Comparison of ENCODE assay signal across 3 cellular contexts in genomic region chr3:101638262-101638745, GRCh38.
TF ChIP-seq lines count a peak whose summit lies in the region.

No MANE protein-coding gene starts in this region.

TF ChIP-seq in IMR-90, 13 proteins besides CTCF, POLR2A, EP300 and RAD21:
- TF ChIP-seq FOS (IDR thresholded peaks at IDR 0.05; ENCODE audit: low read depth, low read length) (no peak), SMC3 (IDR thresholded peaks at IDR 0.05; ENCODE audit: low read depth, low read length) (no peak), ELK1 (IDR thresholded peaks at IDR 0.05; ENCODE audit: borderline replicate concordance, low read depth, low read length) (no peak), USF2 (IDR thresholded peaks at IDR 0.05; ENCODE audit: low read depth, low read length) (no peak), BHLHE40 (IDR thresholded peaks at IDR 0.05; ENCODE audit: low read depth, low read length) (no peak), CEBPB (IDR thresholded peaks at IDR 0.05; ENCODE audit: low read depth, low read length) (no peak), CHD1 (IDR thresholded peaks at IDR 0.05; ENCODE audit: low read depth, low read length) (no peak), MXI1 (IDR thresholded peaks at IDR 0.05; ENCODE audit: borderline replicate concordance, low read depth, low read length) (no peak), RFX5 (IDR thresholded peaks at IDR 0.05; ENCODE audit: low read depth, low read length) (no peak), NFE2L2 (IDR thresholded peaks at IDR 0.05; ENCODE audit: low read depth, low read length) (no peak), MAFK (IDR thresholded peaks at IDR 0.05; ENCODE audit: low read depth, low read length) (no peak), RCOR1 (IDR thresholded peaks at IDR 0.05; ENCODE audit: insufficient replicate concordance, low read length) (no peak), MAZ (IDR thresholded peaks at IDR 0.05; ENCODE audit: borderline replicate concordance, low read depth, low read length) (no peak)

TF ChIP-seq in WTC11, 78 proteins besides CTCF, POLR2A, EP300 and RAD21:
- TF ChIP-seq ELF4 (CRISPR knock-in tag; IDR thresholded peaks at IDR 0.05; ENCODE audit: low read depth) = no peak
- no peak for TF ChIP-seq ATF3 (CRISPR knock-in tag; conservative IDR thresholded peaks at IDR 0.05)
- TF ChIP-seq NR3C1 (CRISPR knock-in tag; conservative IDR thresholded peaks at IDR 0.05; ENCODE audit: low read depth) = no peak
- no peak for TF ChIP-seq ZNF232 (CRISPR knock-in tag; IDR thresholded peaks at IDR 0.05)
- no peak for TF ChIP-seq GRHL2 (CRISPR knock-in tag; IDR thresholded peaks at IDR 0.05; ENCODE audit: insufficient replicate concordance, severe bottlenecking)
- no peak for TF ChIP-seq RELA (CRISPR knock-in tag; IDR thresholded peaks at IDR 0.05; ENCODE audit: borderline replicate concordance)
- TF ChIP-seq RORB (CRISPR knock-in tag; IDR thresholded peaks at IDR 0.05) = no peak
- no peak for TF ChIP-seq ATF6 (CRISPR knock-in tag; IDR thresholded peaks at IDR 0.05)
- TF ChIP-seq ERG (CRISPR knock-in tag; IDR thresholded peaks at IDR 0.05) = no peak
- no peak for TF ChIP-seq ZNF396 (CRISPR knock-in tag; IDR thresholded peaks at IDR 0.05; ENCODE audit: borderline replicate concordance)
- no peak for TF ChIP-seq ZNF138 (CRISPR knock-in tag; conservative IDR thresholded peaks at IDR 0.05)
- no peak for TF ChIP-seq ZNF281 (CRISPR knock-in tag; IDR thresholded peaks at IDR 0.05)
- TF ChIP-seq EMX1 (CRISPR knock-in tag; IDR thresholded peaks at IDR 0.05) = no peak
- TF ChIP-seq AFF4 (CRISPR knock-in tag; IDR thresholded peaks at IDR 0.05; ENCODE audit: borderline replicate concordance) = no peak
- no peak for TF ChIP-seq ZBTB21 (CRISPR knock-in tag; IDR thresholded peaks at IDR 0.05; ENCODE audit: borderline replicate concordance)

TF ChIP-seq in SK-N-SH, 30 proteins besides CTCF, POLR2A, EP300 and RAD21:
- no peak for TF ChIP-seq RFX5 (IDR thresholded peaks at IDR 0.05; ENCODE audit: low read length)
- TF ChIP-seq PBX3 (IDR thresholded peaks at IDR 0.05) = no peak
- no peak for TF ChIP-seq GATA2 (CRISPR knock-in tag; IDR thresholded peaks at IDR 0.05)
- TF ChIP-seq EZH2phosphoT487 (IDR thresholded peaks at IDR 0.05; ENCODE audit: borderline replicate concordance, low read depth) = no peak
- TF ChIP-seq REST (IDR thresholded peaks at IDR 0.05; ENCODE audit: low read depth, low read length) = no peak
- no peak for TF ChIP-seq SMC3 (IDR thresholded peaks at IDR 0.05; ENCODE audit: low read depth, low read length)
- no peak for TF ChIP-seq ELF1 (IDR thresholded peaks at IDR 0.05)
- TF ChIP-seq TAF1 (IDR thresholded peaks at IDR 0.05; ENCODE audit: borderline replicate concordance, low read depth, low read length) = no peak
- no peak for TF ChIP-seq MXI1 (IDR thresholded peaks at IDR 0.05; ENCODE audit: low read depth, low read length)
- TF ChIP-seq ZBTB33 (IDR thresholded peaks at IDR 0.05; ENCODE audit: borderline replicate concordance, low read depth) = no peak
